Comparison of ENCODE assay signal across 22 cellular contexts in genomic region chr4:126779001-126779400, GRCh38.
DNase-seq lines count a peak whose midpoint lies in the region; ATAC-seq, FAIRE-seq and TF ChIP-seq lines count a peak whose summit lies in the region.
"Had no signal": no experiment of that assay in that cellular context is flagged by ENCODE, and none has a peak within 500 bp of the region (broad histone marks: within the 10 kb centered on the region; RNA-seq: fewer than 3 reads in every experiment).

No MANE protein-coding gene starts in this region.

- peak overlapping the region; percentile 70 to 89; a peak in 2 of 4 replicates for H4K8ac ChIP-seq in IMR-90 (ENCODE audit: low read depth in 2 of 2, low read length in 2 of 2)

- intact Hi-C loops in IMR-90 (cut with micrococcal nuclease), result no loop called here
- intact Hi-C loops in K562 (cut with micrococcal nuclease), result no loop called here
- intact Hi-C loops in tibial artery (cut with DNase I; ENCODE audit: low total_unique reads), result no loop called here
- intact Hi-C loops in OCI-LY7 (cut with micrococcal nuclease; ENCODE audit: unreplicated experiment), result no loop called here

- H3K4ac ChIP-seq in IMR-90 (ENCODE audit: low read depth, low read length), result peak overlapping the region; percentile 79

- H4K91ac ChIP-seq in IMR-90 (ENCODE audit: insufficient read depth, low read depth, low read length), result peak overlapping the region; percentile 79; the same call in 1 of the 2 replicates

- no peak for ATAC-seq in IMR-90 (ENCODE audit: low read depth)
- ATAC-seq in K562, result no peak
- ATAC-seq: A549, HepG2 had no signal

- H3K79me2 ChIP-seq in K562 (ENCODE audit: control insufficient read depth, insufficient read depth, low read length) (peaks cover 69% of the 10 kb centered on the region), OCI-LY7 (ENCODE audit: insufficient read depth, low read depth, low read length) (no peaks in the 10 kb centered on the region)

- no CpG with 5 or more reads among the region's 4 CpGs for WGBS in IMR-90 (ENCODE audit: extremely low coverage in 2 of 2, insufficient read length in 1 of 2), 2 experiments
- WGBS in K562 (ENCODE audit: insufficient coverage, low coverage, missing lambda C conversion rate), result 2% methylated on average over 4 of the region's 4 CpGs

- peak overlapping the region; percentile 68 for H2AK5ac ChIP-seq in IMR-90 (ENCODE audit: low read depth, low read length)

- H3K56ac ChIP-seq in IMR-90 (ENCODE audit: extremely low read depth, insufficient read depth, low read length), result peak overlapping the region; percentile 43; the same call in 1 of the 2 replicates

- peaks cover 8% of the 10 kb centered on the region; the same call in 1 of the 2 replicates for H3K4me1 ChIP-seq in IMR-90 (ENCODE audit: control insufficient read depth, insufficient read depth, low read length)
- H3K4me1 ChIP-seq in K562 (replicated peaks in 1 of 2; ENCODE audit: control insufficient read depth in 2 of 2, insufficient read depth in 2 of 2, low read length in 2 of 2), result peaks cover 7 to 16% of the 10 kb centered on the region in 2 experiments
- H3K4me1 ChIP-seq in tibial artery, result peaks cover 0 to 27% (median 0%) of the 10 kb centered on the region in 4 donors
- no peaks in the 10 kb centered on the region for H3K4me1 ChIP-seq in OCI-LY7 (ENCODE audit: insufficient read depth, low read length, poor library complexity, severe bottlenecking)
- H3K4me1 ChIP-seq: A549; BLaER1 treated with 17β-estradiol and CSF1 and Interleukin-3, amounts not matched to agents 10 nM and 100 nM had no signal

- peak overlapping the region; percentile 94 for H2BK20ac ChIP-seq in IMR-90 (ENCODE audit: low read depth, low read length)

- H3K9me3 ChIP-seq in IMR-90 (ENCODE audit: control insufficient read depth, insufficient read depth, low read length) (no peaks in the 10 kb centered on the region), K562 (replicated peaks; ENCODE audit: control insufficient read depth, insufficient read depth, low read depth, low read length) (no peaks in the 10 kb centered on the region), tibial artery (no peaks in the 10 kb centered on the region), OCI-LY7 (ENCODE audit: low read length) (no peaks in the 10 kb centered on the region)
- H3K9me3 ChIP-seq: A549; BLaER1 treated with 17β-estradiol and CSF1 and Interleukin-3, amounts not matched to agents 10 nM and 100 nM; MG63 had no signal

- H3K4me3 ChIP-seq in IMR-90 (ENCODE audit: insufficient read depth, low read depth, low read length) (no peak overlapping the region), K562 (no peak overlapping the region; the same call in 1 of the 2 replicates), tibial artery (no peak overlapping the region), OCI-LY7 (ENCODE audit: low read depth, low read length, poor library complexity, severe bottlenecking) (no peak overlapping the region)
- H3K4me3 ChIP-seq: A549; BLaER1 treated with 17β-estradiol and CSF1 and Interleukin-3, amounts not matched to agents 10 nM and 100 nM; MG63 had no signal

- H3K79me1 ChIP-seq in IMR-90 (ENCODE audit: low read depth in 1 of 2, low read length in 2 of 2), result no peaks in the 10 kb centered on the region

- H2AK9ac ChIP-seq in IMR-90 (replicated peaks; ENCODE audit: low read depth, low read length, poor library complexity), result no peak overlapping the region

- DNase-seq in IMR-90, result no peak
- no peak for DNase-seq in K562 (ENCODE audit: extremely low read depth in 1 of 4, low spot score in 3 of 4)
- peak; percentile 19 for DNase-seq in iris pigment epithelial cell (ENCODE audit: low read depth)
- no peak for DNase-seq in tibial artery
- DNase-seq in NOMO-1 treated with dmso at 0.1 percent for 144 hours (lab: John Stamatoyannopoulos, UW; ENCODE audit: unreplicated experiment), result no peak
- no peak for DNase-seq in OCI-LY7 (ENCODE audit: low spot score)
- no peak for DNase-seq in activated CD4-positive, alpha-beta T cell treated with anti-CD3 and anti-CD28 coated beads for 1 hour
- DNase-seq: AML-193; CD4-positive, alpha-beta T cell; COR-L47; KBM-7; MG63; NCI-H1105 treated with DMSO at 0.1 percent for 48 hours; NCI-H2029 treated with DMSO at 0.1 percent for 48 hours; NCI-H510A; NCI-H69 had no signal

- H3K9ac ChIP-seq in IMR-90 (ENCODE audit: low read depth, low read length) (no peak overlapping the region), K562 (ENCODE audit: insufficient read depth in 1 of 2, low read depth in 2 of 2, low read length in 2 of 2) (peak overlapping the region in 1 of 2 experiments; percentile 82; a peak in 2 of 4 replicates)
- H3K9ac ChIP-seq: BLaER1 treated with 17β-estradiol and CSF1 and Interleukin-3, amounts not matched to agents 10 nM and 100 nM had no signal

- TF ChIP-seq CTCF in IMR-90 (conservative IDR thresholded peaks at IDR 0.05; ENCODE audit: low read depth, low read length) (no peak), K562 (IDR thresholded peaks at IDR 0.05 in 2 of 3, conservative IDR thresholded peaks at IDR 0.05 in 1 of 3; ENCODE audit: insufficient read depth in 2 of 3, low read depth in 1 of 3, low read length in 3 of 3) (no peak), tibial artery (IDR thresholded peaks at IDR 0.05) (no peak), OCI-LY7 (conservative IDR thresholded peaks at IDR 0.05; ENCODE audit: low read length) (no peak)

- FAIRE-seq in K562 (lab: Jason Lieb, UNC), result no peak
- FAIRE-seq: A549, GM18507, H1, HepG2, RCC 7860 had no signal

- H3K27ac ChIP-seq in IMR-90 (ENCODE audit: insufficient read depth, low read length) (peak overlapping the region; percentile 62; the same call in 1 of the 2 replicates), K562 (ENCODE audit: extremely low read depth, low read depth, low read length) (peak overlapping the region; percentile 90), tibial artery (peak overlapping the region; percentile 15 to 35), OCI-LY7 (ENCODE audit: low read depth, low read length, poor library complexity, severe bottlenecking) (no peak overlapping the region)
- H3K27ac ChIP-seq: A549; BLaER1 treated with 17β-estradiol and CSF1 and Interleukin-3, amounts not matched to agents 10 nM and 100 nM had no signal

- POLR2A ChIA-PET in IMR-90 (lab: Charles Lee; ENCODE audit: unreplicated experiment), result no interaction called here
- POLR2A ChIA-PET in K562 (lab: Yijun Ruan, JAX), result interaction anchor here (0.5 to 2.2 kb wide), 7 partner anchors 9 to 177 kb away, joined by 3 to 8 read pairs (median 3); no protein-coding TSS in a partner anchor
- POLR2A ChIA-PET in OCI-LY7 (lab: Charles Lee), result no interaction called here

- H3K18ac ChIP-seq in IMR-90 (ENCODE audit: low read depth, low read length), result peak overlapping the region; percentile 93

- peak overlapping the region; percentile 97 for H2BK5ac ChIP-seq in IMR-90 (ENCODE audit: low read depth, low read length, poor library complexity, severe bottlenecking)

- BruUV-seq in IMR-90 (replicated peaks; lab: Mats Ljungman, UMichigan), result no TSS peak
- BruUV-seq in K562 (replicated peaks; lab: Mats Ljungman, UMichigan), result no TSS peak
- no TSS peak for BruUV-seq in OCI-LY7 (replicated peaks; lab: Mats Ljungman, UMichigan)

- peak overlapping the region; percentile 81 for H3K14ac ChIP-seq in IMR-90 (replicated peaks; ENCODE audit: low read depth, low read length)

- TF ChIP-seq RAD21 in IMR-90 (IDR thresholded peaks at IDR 0.05; ENCODE audit: low read length), result no peak
- no peak for TF ChIP-seq RAD21 in K562 (CRISPR knock-in tag; conservative IDR thresholded peaks at IDR 0.05 in 1 of 2, IDR thresholded peaks at IDR 0.05 in 1 of 2)

- no peak overlapping the region for H3K4me2 ChIP-seq in IMR-90 (ENCODE audit: low read depth, low read length)
- H3K4me2 ChIP-seq in K562 (ENCODE audit: insufficient read depth, low read length), result peak overlapping the region; percentile 78
- H3K4me2 ChIP-seq in OCI-LY7 (ENCODE audit: low read length), result no peak overlapping the region
- H3K4me2 ChIP-seq: A549; BLaER1 treated with 17β-estradiol and CSF1 and Interleukin-3, amounts not matched to agents 10 nM and 100 nM had no signal

- peak overlapping the region; percentile 71; the same call in 1 of the 2 replicates for H4K5ac ChIP-seq in IMR-90 (ENCODE audit: low read depth, low read length)

- no peak overlapping the region for H3K23ac ChIP-seq in IMR-90 (ENCODE audit: low read depth, low read length)

- H3K9me1 ChIP-seq in IMR-90 (ENCODE audit: insufficient read depth, low read length), result no peaks in the 10 kb centered on the region
- no peaks in the 10 kb centered on the region for H3K9me1 ChIP-seq in K562 (ENCODE audit: control insufficient read depth, insufficient read depth, low read length)

- dilution Hi-C loops in IMR-90 (cut with HindIII; ENCODE audit: low sequenced_read_pairs, unreplicated experiment), result no loop called here

- peak overlapping the region; percentile 91; the same call in 2 of the 3 replicates for H2BK15ac ChIP-seq in IMR-90 (ENCODE audit: low read depth, low read length)

- no peaks in the 10 kb centered on the region for H4K20me1 ChIP-seq in IMR-90 (ENCODE audit: insufficient read depth, low read length)
- H4K20me1 ChIP-seq in K562 (replicated peaks; ENCODE audit: control insufficient read depth, insufficient read depth, low read length), result no peaks in the 10 kb centered on the region
- H4K20me1 ChIP-seq in OCI-LY7 (ENCODE audit: insufficient read depth, low read length), result no peaks in the 10 kb centered on the region
- H4K20me1 ChIP-seq: BLaER1 treated with 17β-estradiol and CSF1 and Interleukin-3, amounts not matched to agents 10 nM and 100 nM had no signal

- H3K27me3 ChIP-seq in IMR-90 (ENCODE audit: control insufficient read depth, insufficient read depth, low read length), result no peaks in the 10 kb centered on the region
- no peaks in the 10 kb centered on the region for H3K27me3 ChIP-seq in K562 (ENCODE audit: control insufficient read depth in 2 of 2, insufficient read depth in 2 of 2, low read length in 2 of 2)
- H3K27me3 ChIP-seq in tibial artery, result no peaks in the 10 kb centered on the region
- H3K27me3 ChIP-seq: BLaER1 treated with 17β-estradiol and CSF1 and Interleukin-3, amounts not matched to agents 10 nM and 100 nM; MG63 had no signal

- TF ChIP-seq EP300 in K562 (IDR thresholded peaks at IDR 0.05; ENCODE audit: low read length), result no peak

- no peaks in the 10 kb centered on the region for H3K36me3 ChIP-seq in IMR-90 (ENCODE audit: control insufficient read depth, insufficient read depth, low read length)
- H3K36me3 ChIP-seq in K562 (ENCODE audit: control insufficient read depth, insufficient read depth, low read length), result peaks cover 7% of the 10 kb centered on the region; the same call in 1 of the 3 replicates
- H3K36me3 ChIP-seq in tibial artery, result no peaks in the 10 kb centered on the region
- H3K36me3 ChIP-seq in OCI-LY7 (ENCODE audit: insufficient read depth, low read length), result no peaks in the 10 kb centered on the region
- H3K36me3 ChIP-seq: BLaER1 treated with 17β-estradiol and CSF1 and Interleukin-3, amounts not matched to agents 10 nM and 100 nM; MG63 had no signal

- no peaks in the 10 kb centered on the region for H3K9me2 ChIP-seq in OCI-LY7 (ENCODE audit: insufficient read depth, low read length)

- CTCF ChIA-PET in IMR-90 (lab: Yijun Ruan, JAX) (no interaction called here), K562 (lab: Yijun Ruan, JAX; ENCODE audit: low intra/inter-chr PET ratio) (no interaction called here), OCI-LY7 (lab: Charles Lee; ENCODE audit: unreplicated experiment) (no interaction called here)

- H2AFZ ChIP-seq in IMR-90 (replicated peaks; ENCODE audit: low read length, poor library complexity) (no peak overlapping the region), K562 (ENCODE audit: low read depth, low read length) (peak overlapping the region; percentile 35), OCI-LY7 (ENCODE audit: low read length) (no peak overlapping the region)

- in situ Hi-C loops in IMR-90 (cut with MboI; ENCODE audit: low sequenced_read_pairs), result no loop called here
- in situ Hi-C loops in K562 (cut with MboI), result no loop called here

- TF ChIP-seq POLR2A in IMR-90 (IDR thresholded peaks at IDR 0.05; ENCODE audit: low read depth, low read length), result no peak
- TF ChIP-seq POLR2A in K562 (conservative IDR thresholded peaks at IDR 0.05), result no peak

- peak overlapping the region; percentile 96 for H2BK120ac ChIP-seq in IMR-90 (ENCODE audit: low read depth, low read length)
